Comparison of ENCODE assay signal across 19 cellular contexts in the genomic region with DNA sequence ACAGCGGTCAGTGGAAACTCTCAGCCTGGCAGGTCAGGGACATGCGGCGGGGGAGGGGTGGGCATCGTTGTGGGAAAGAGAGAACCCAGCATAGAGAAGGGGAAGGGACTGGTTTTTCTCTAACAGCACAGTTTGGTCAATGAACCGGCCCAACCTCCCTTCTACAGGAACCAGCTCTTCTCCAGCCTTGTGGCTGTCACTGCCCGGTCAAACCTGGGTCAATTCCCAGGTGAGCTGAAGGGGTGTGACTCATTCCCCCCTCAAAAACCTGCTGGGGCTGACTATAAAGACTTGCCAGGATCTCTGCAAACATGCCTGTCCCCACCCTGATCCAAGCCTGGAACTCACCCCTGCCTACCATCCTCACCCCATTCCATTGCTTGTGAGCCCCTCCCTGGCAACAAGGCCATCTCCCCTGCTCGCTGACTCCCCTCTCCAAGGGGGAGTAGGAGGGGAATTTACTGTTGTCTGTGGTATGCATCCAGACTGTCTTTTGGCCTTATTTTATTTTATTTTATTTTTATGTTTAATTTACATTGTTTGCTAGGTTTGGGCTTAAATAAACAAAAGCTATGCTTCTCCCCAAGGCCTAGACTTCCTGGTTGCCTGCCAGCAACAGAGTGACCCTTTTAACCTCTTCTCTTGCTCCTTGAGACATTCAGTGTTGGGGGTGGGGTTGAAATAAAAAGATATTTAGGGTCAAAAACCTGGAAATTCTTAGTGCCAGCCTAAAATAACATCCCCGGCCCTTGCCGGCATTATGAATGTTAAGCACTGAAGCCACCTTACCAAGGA. TPM values are rescaled to one million over a fixed set of nuclear protein-coding genes. Genes with fewer than 3 reads are reported as not detected.
DNase-seq lines count a peak whose midpoint lies in the region; FAIRE-seq and TF ChIP-seq lines count a peak whose summit lies in the region.
"Had no signal": no experiment of that assay in that cellular context is flagged by ENCODE, and none has a peak within 500 bp of the region (broad histone marks: within the 10 kb centered on the region; RNA-seq: fewer than 3 reads in every experiment).

No MANE protein-coding gene starts in this region.

- no TSS peak for BruUV-seq in MCF 10A (replicated peaks; lab: Mats Ljungman, UMichigan)

- dilution Hi-C loops in keratinocyte (cut with MboI; ENCODE audit: extremely low pct_ligation_motif_present, low sequenced_read_pairs) = no loop called here

- H3K9me3 Mint-ChIP-seq in MCF 10A (ENCODE audit: unreplicated experiment) = no peaks in the 10 kb centered on the region
- H3K9me3 Mint-ChIP-seq: activated T-helper 2 cell treated with anti-CD3 and anti-CD28 coated beads, Interferon-gamma antibody, Interleukin-2, Interleukin-4, amounts not matched to agents 10 μg/mL and 5 μg/mL and 100 μg/mL, durations not matched to agents 14 hours and 24 hours and 36 hours had no signal

- H3K27me3 ChIP-seq in keratinocyte (ENCODE audit: control insufficient read depth, extremely low read depth, insufficient read depth, low read length) (peaks cover 6% of the 10 kb centered on the region), stomach (no peaks in the 10 kb centered on the region)
- H3K27me3 ChIP-seq: Peyer's patch had no signal

- H3K9me3 ChIP-seq in HEK293 (ENCODE audit: control insufficient read depth, insufficient read depth, low read depth, low read length) (no peaks in the 10 kb centered on the region), keratinocyte (ENCODE audit: control insufficient read depth, low read depth, low read length) (no peaks in the 10 kb centered on the region), stomach (no peaks in the 10 kb centered on the region)
- H3K9me3 ChIP-seq: Peyer's patch had no signal

- H4K20me1 ChIP-seq in keratinocyte (ENCODE audit: control insufficient read depth, extremely low read depth, insufficient read depth, low read length) = no peaks in the 10 kb centered on the region

- FAIRE-seq in keratinocyte (lab: Jason Lieb, UNC) = peak; percentile 17
- FAIRE-seq: GM18507 had no signal

- H3K9me1 ChIP-seq in keratinocyte (ENCODE audit: control insufficient read depth, extremely low read depth, insufficient read depth, low read length) = no peaks in the 10 kb centered on the region

- H3K36me3 Mint-ChIP-seq in MCF 10A (ENCODE audit: insufficient read depth, unreplicated experiment) = no peaks in the 10 kb centered on the region

- no peak for TF ChIP-seq POLR2A in stomach (IDR thresholded peaks at IDR 0.05)

- H3K36me3 ChIP-seq in HEK293 (ENCODE audit: control insufficient read depth in 2 of 2, insufficient read depth in 1 of 2, low read length in 2 of 2) (no peaks in the 10 kb centered on the region), keratinocyte (ENCODE audit: control insufficient read depth in 2 of 2, extremely low read depth in 1 of 2, insufficient read depth in 2 of 2, low read length in 2 of 2) (no peaks in the 10 kb centered on the region), stomach (no peaks in the 10 kb centered on the region)
- H3K36me3 ChIP-seq: Peyer's patch had no signal

- H3K4me1 ChIP-seq in HEK293 (ENCODE audit: control insufficient read depth, insufficient read depth, low read length) (peaks cover 23% of the 10 kb centered on the region), keratinocyte (ENCODE audit: control insufficient read depth, extremely low read depth, insufficient read depth, low read length) (peaks cover 11% of the 10 kb centered on the region), stomach (peaks cover 53 to 98% (median 69%) of the 10 kb centered on the region in 4 donors)

- no peaks in the 10 kb centered on the region for H3K79me2 ChIP-seq in keratinocyte (ENCODE audit: control insufficient read depth, insufficient read depth, low read length)

- no peak overlapping the region for H3K4me3 ChIP-seq in HEK293 (ENCODE audit: low read depth, low read length)
- no peak overlapping the region for H3K4me3 ChIP-seq in keratinocyte (ENCODE audit: control insufficient read depth in 2 of 3, extremely low read depth in 1 of 3, insufficient read depth in 2 of 3, low read depth in 1 of 3, low read length in 3 of 3)
- no peak overlapping the region for H3K4me3 ChIP-seq in stomach
- H3K4me3 ChIP-seq: Peyer's patch had no signal

- DNase-seq in MCF 10A (ENCODE audit: unreplicated experiment) (peak; percentile 39), keratinocyte (ENCODE audit: low read depth, low spot score) (no peak), stomach (no peak), NCI-H187 treated with DMSO at 0.1 percent for 48 hours (lab: John Stamatoyannopoulos, UW) (no peak), NCI-H2081 (lab: John Stamatoyannopoulos, UW) (no peak), NCI-H1105 (lab: John Stamatoyannopoulos, UW) (no peak)
- DNase-seq in stimulated activated CD4-positive, alpha-beta T cell treated with anti-CD3 and anti-CD28 coated beads, Interleukin-12 subunit alpha, Interleukin-12 subunit beta, amount 100 ng/mL, for 4 hours = no peak
- DNase-seq: activated CD8-positive, alpha-beta memory T cell treated with anti-CD3 and anti-CD28 coated beads for 24 hours; amygdala; DMS 273 treated with DMSO at 0.1 percent for 48 hours; Karpas-422; NCI-H748 treated with DMSO at 0.1 percent for 48 hours; Peyer's patch had no signal

- H3K27ac ChIP-seq in HEK293 (ENCODE audit: extremely low read depth, low read depth, low read length) = no peak overlapping the region
- no peak overlapping the region for H3K27ac ChIP-seq in keratinocyte (ENCODE audit: control insufficient read depth, insufficient read depth, low read length)
- H3K27ac ChIP-seq in stomach = peak overlapping the region; percentile 4 to 81 (median 39)

- H3K4me3 Mint-ChIP-seq in MCF 10A (ENCODE audit: unreplicated experiment) = no peak overlapping the region

- H3K27ac Mint-ChIP-seq in MCF 10A (ENCODE audit: low read depth, unreplicated experiment) = no peak overlapping the region
- H3K27ac Mint-ChIP-seq: activated T-helper 2 cell treated with anti-CD3 and anti-CD28 coated beads, Interferon-gamma antibody, Interleukin-2, Interleukin-4, amounts not matched to agents 10 μg/mL and 5 μg/mL and 100 μg/mL, durations not matched to agents 14 hours and 24 hours and 36 hours had no signal

- peak overlapping the region; percentile 3 for H3K4me2 ChIP-seq in keratinocyte (ENCODE audit: control insufficient read depth, extremely low read depth, insufficient read depth, low read depth, low read length)

- TF ChIP-seq CTCF in HEK293 (tag by site-specific recombination; IDR thresholded peaks at IDR 0.05) = no peak
- no peak for TF ChIP-seq CTCF in MCF 10A (IDR thresholded peaks at IDR 0.05; ENCODE audit: unreplicated experiment)
- TF ChIP-seq CTCF in keratinocyte (optimal IDR thresholded peaks at IDR 0.05 in 1 of 3, IDR thresholded peaks at IDR 0.05 in 1 of 3, conservative IDR thresholded peaks at IDR 0.05 in 1 of 3; ENCODE audit: extremely low read depth in 1 of 3, insufficient read depth in 2 of 3, low read length in 3 of 3) = no peak
- TF ChIP-seq CTCF in stomach (IDR thresholded peaks at IDR 0.05) = no peak

- H3K4me1 Mint-ChIP-seq in MCF 10A (ENCODE audit: insufficient read depth, unreplicated experiment) = peaks cover 5% of the 10 kb centered on the region

- TF ChIP-seq EP300 in stomach (IDR thresholded peaks at IDR 0.05) = no peak

- intact Hi-C loops in MCF 10A (cut with micrococcal nuclease) = no loop called here
- intact Hi-C loops in stomach (cut with DNase I; ENCODE audit: low total_unique reads) = no loop called here

- peaks cover 55% of the 10 kb centered on the region for H3K27me3 Mint-ChIP-seq in MCF 10A (ENCODE audit: insufficient read depth, unreplicated experiment)

- H2AFZ ChIP-seq in keratinocyte (ENCODE audit: control insufficient read depth, low read length) = no peak overlapping the region

- no peak overlapping the region for H3K9ac ChIP-seq in keratinocyte (ENCODE audit: control insufficient read depth, extremely low read depth, insufficient read depth, low read length)

- POLR2A ChIA-PET in HEK293 (lab: Yijun Ruan, JAX) = interaction anchor here (1.2 to 1.3 kb wide), 2 partner anchors 10 to 14 kb away, joined by 4 read pairs; no protein-coding TSS in a partner anchor
- POLR2A ChIA-PET in MCF 10A (lab: Yijun Ruan, JAX) = interaction anchor here (0.5 to 1.3 kb wide), 6 partner anchors 14 to 52 kb away, joined by 3 to 4 read pairs (median 3); a partner anchor contains a TSS

- WGBS in stomach, 5 donors = 56 to 67% (median 58%) methylated on average over 9 of the region's 9 CpGs

- CTCF ChIA-PET in HEK293 (lab: Yijun Ruan, JAX) (interaction anchor here (0.6 to 1.5 kb wide), 4 partner anchors 7 to 697 kb away, joined by 3 to 8 read pairs (median 3); no protein-coding TSS in a partner anchor), MCF 10A (lab: Yijun Ruan, JAX) (interaction anchor here (0.8 kb wide), 1 partner anchor 22 kb away, joined by 3 read pairs; no protein-coding TSS in a partner anchor)

RNA-seq across cellular contexts. Expression of a gene that starts 49.6 kb away (rescaled TPM):
- total RNA-seq in MCF 10A (2022) (115 and 124 TPM in 2 replicates), stomach (100 to 1,000 TPM; 303 to 906 (median 347) TPM)
- polyA plus RNA-seq in keratinocyte (24.6 to 48.5 TPM (median 35.8 TPM) in 3 replicates), stomach (100 to 1,000 TPM; 198 to 358 (median 292) TPM)
- polyA plus RNA-seq in keratinocyte (2011; ENCODE audit: low read depth) = 30.8 TPM
- polyA plus RNA-seq in keratinocyte (2011; cell fraction: cytosol; rRNA removed) = 23.4 and 26.0 TPM in 2 replicates
- 34.7 and 43.5 TPM in 2 replicates for polyA plus RNA-seq in keratinocyte (2011; cell fraction: nucleus; rRNA removed)
- polyA plus RNA-seq in keratinocyte (2012; ENCODE audit: low replicate concordance) = 15.8 and 47.8 TPM in 2 replicates
- 8.2 to 23.7 TPM (median 22.4 TPM) in 3 replicates for polyA minus RNA-seq in keratinocyte
- polyA minus RNA-seq in keratinocyte (2011; cell fraction: cytosol; rRNA and poly(A)+ RNA removed) = 16.7 TPM
- 16.8 and 17.8 TPM in 2 replicates for polyA minus RNA-seq in keratinocyte (2011; cell fraction: nucleus; rRNA and poly(A)+ RNA removed)

RNA-seq across cellular contexts. Expression of a gene that starts 51.6 kb away (rescaled TPM):
- total RNA-seq in MCF 10A (2022) (not detected in 2 replicates), stomach (not detected)
- polyA plus RNA-seq in keratinocyte (not detected in 3 replicates), stomach (under 1 TPM in 2 of 3 donors, not detected in 1; 0.13 to 0.44 TPM)
- not detected for polyA plus RNA-seq in keratinocyte (2011; ENCODE audit: low read depth)
- not detected in 2 replicates for polyA plus RNA-seq in keratinocyte (2011; cell fraction: cytosol; rRNA removed)
- polyA plus RNA-seq in keratinocyte (2011; cell fraction: nucleus; rRNA removed) = not detected in 2 replicates
- not detected in 2 replicates for polyA plus RNA-seq in keratinocyte (2012; ENCODE audit: low replicate concordance)
- not detected in 3 replicates for polyA minus RNA-seq in keratinocyte
- not detected for polyA minus RNA-seq in keratinocyte (2011; cell fraction: cytosol; rRNA and poly(A)+ RNA removed)
- polyA minus RNA-seq in keratinocyte (2011; cell fraction: nucleus; rRNA and poly(A)+ RNA removed) = not detected in 2 replicates
- total RNA-seq: activated T-helper 2 cell treated with anti-CD3 and anti-CD28 coated beads, Interferon-gamma antibody, Interleukin-2, Interleukin-4, amounts not matched to agents 10 μg/mL and 5 μg/mL and 100 μg/mL, durations not matched to agents 14 hours and 24 hours and 36 hours; dermis microvascular lymphatic vessel endothelial cell; mucosa of gallbladder; osteoblast; Peyer's patch had no signal

Comparison
In these comparisons a context has a peak if more than half of its experiments do, and no peak if none do; other contexts are left out.
1. H3K27ac ChIP-seq: peak in stomach (5 of 5); none in HEK293 (single experiment) and keratinocyte (single experiment).